ENCODE assay signal across 8 cellular contexts in genomic region chr21:45248893-45249381, GRCh38. TPM values are rescaled to one million over a fixed set of nuclear protein-coding genes. Genes with fewer than 3 reads are reported as not detected.
A peak's percentile ranks its signal among the peaks of the same experiment; 100 is the strongest.
DNase-seq lines count a peak whose midpoint lies in the region; ATAC-seq, FAIRE-seq and TF ChIP-seq lines count a peak whose summit lies in the region.
"Had no signal": no experiment of that assay in that cellular context is flagged by ENCODE, and none has a peak within 500 bp of the region (broad histone marks: within the 10 kb centered on the region; RNA-seq: fewer than 3 reads in every experiment).

No MANE protein-coding gene starts in this region.

- H2AFZ ChIP-seq in astrocyte (ENCODE audit: low read depth, low read length) = peak overlapping the region; percentile 79

- H3K9me3 ChIP-seq in astrocyte (ENCODE audit: insufficient read depth, low read depth, low read length) (no peaks in the 10 kb centered on the region), iPS-20b (ENCODE audit: insufficient read depth, low read depth, low read length) (peaks cover 8% of the 10 kb centered on the region; the same call in 1 of the 2 replicates), testis (no peaks in the 10 kb centered on the region), esophagus squamous epithelium (peaks cover 0 to 6% (median 2%) of the 10 kb centered on the region in 3 donors)

- H3K4me3 ChIP-seq in astrocyte (ENCODE audit: insufficient read depth, low read depth, low read length) = peak overlapping the region; percentile 25
- H3K4me3 ChIP-seq in iPS-20b (ENCODE audit: low read length) = peak overlapping the region; percentile 56; the same call in 1 of the 2 replicates
- H3K4me3 ChIP-seq in testis = no peak overlapping the region
- peak overlapping the region in 2 of 4 donors; percentile 22 to 51 for H3K4me3 ChIP-seq in esophagus squamous epithelium

- H3K36me3 Mint-ChIP-seq in astrocyte (ENCODE audit: low read depth, unreplicated experiment) = no peaks in the 10 kb centered on the region

- 39 to 52% methylated on average over 12 to 14 of the region's 14 CpGs for WGBS in testis, 2 donors
- WGBS in esophagus squamous epithelium, 2 donors = 36 to 45% methylated on average over 7 to 14 of the region's 14 CpGs

- H3K4me1 ChIP-seq in astrocyte (ENCODE audit: insufficient read depth, low read length) (peaks cover 13% of the 10 kb centered on the region), iPS-20b (ENCODE audit: insufficient read depth, low read length) (peaks cover 15% of the 10 kb centered on the region; the same call in 1 of the 2 replicates), testis (peaks cover 9% of the 10 kb centered on the region), esophagus squamous epithelium (peaks cover 0 to 10% (median 7%) of the 10 kb centered on the region in 3 donors)

- H3K4me2 ChIP-seq in astrocyte (ENCODE audit: low read length) = peak overlapping the region; percentile 79

- H3K27ac ChIP-seq in astrocyte (ENCODE audit: low read depth, low read length) (no peak overlapping the region), iPS-20b (ENCODE audit: low read length) (no peak overlapping the region), testis (no peak overlapping the region), esophagus squamous epithelium (no peak overlapping the region)

- H4K20me1 ChIP-seq in astrocyte (ENCODE audit: insufficient read depth, low read length) = no peaks in the 10 kb centered on the region

- TF ChIP-seq POLR2A in testis (IDR thresholded peaks at IDR 0.05) (no peak), esophagus squamous epithelium (IDR thresholded peaks at IDR 0.05) (no peak)

- peaks cover 4% of the 10 kb centered on the region for H3K4me1 Mint-ChIP-seq in astrocyte (ENCODE audit: low read depth, unreplicated experiment)
- H3K4me1 Mint-ChIP-seq: activated B cell treated with CpG ODN at 0.5 μM for 24 hours had no signal

- peaks cover 20% of the 10 kb centered on the region for H3K9me3 Mint-ChIP-seq in astrocyte (ENCODE audit: unreplicated experiment)

- peak overlapping the region; percentile 18 for H3K9ac ChIP-seq in astrocyte (ENCODE audit: low read length)
- H3K9ac ChIP-seq in iPS-20b (ENCODE audit: low read depth, low read length) = peak overlapping the region; percentile 41; the same call in 1 of the 2 replicates

- FAIRE-seq in astrocyte (lab: Jason Lieb, UNC) = no peak

- H3K79me2 ChIP-seq in astrocyte (ENCODE audit: insufficient read depth, low read length) = no peaks in the 10 kb centered on the region

- ATAC-seq in HG03196 (IDR thresholded peaks at IDR 0.05; ENCODE audit: unreplicated experiment) (no peak), GM19023 (IDR thresholded peaks at IDR 0.05; ENCODE audit: unreplicated experiment) (no peak)

- no peak overlapping the region for H3K4me3 Mint-ChIP-seq in astrocyte (ENCODE audit: unreplicated experiment)
- H3K4me3 Mint-ChIP-seq: activated B cell treated with CpG ODN at 0.5 μM for 24 hours had no signal

- H3K27me3 ChIP-seq in astrocyte (ENCODE audit: insufficient read depth, low read length) (peaks cover 3% of the 10 kb centered on the region), iPS-20b (ENCODE audit: insufficient read depth, low read length) (no peaks in the 10 kb centered on the region), testis (no peaks in the 10 kb centered on the region), esophagus squamous epithelium (peaks cover 0 to 52% (median 0%) of the 10 kb centered on the region in 4 donors)

- H3K36me3 ChIP-seq in astrocyte (ENCODE audit: insufficient read depth, low read length) (no peaks in the 10 kb centered on the region), iPS-20b (ENCODE audit: insufficient read depth, low read depth, low read length) (no peaks in the 10 kb centered on the region), testis (ENCODE audit: low read depth, missing control alignments) (no peaks in the 10 kb centered on the region), esophagus squamous epithelium (no peaks in the 10 kb centered on the region)

- peak; percentile 24 for DNase-seq in LHCN-M2 (ENCODE audit: low read depth)
- peak; percentile 22 for DNase-seq in astrocyte (ENCODE audit: low read depth)
- peak; percentile 46 for DNase-seq in testis
- no peak for DNase-seq in esophagus squamous epithelium (lab: John Stamatoyannopoulos, UW)
- DNase-seq: activated B cell treated with CpG ODN at 0.5 μM for 24 hours had no signal

- no peak overlapping the region for H3K27ac Mint-ChIP-seq in astrocyte (ENCODE audit: unreplicated experiment)
- H3K27ac Mint-ChIP-seq: activated B cell treated with CpG ODN at 0.5 μM for 24 hours had no signal

- no peak for TF ChIP-seq CTCF in astrocyte (IDR thresholded peaks at IDR 0.05; ENCODE audit: insufficient read depth, low read depth, low read length)
- TF ChIP-seq CTCF in testis (IDR thresholded peaks at IDR 0.05) = no peak
- peak in 1 of 6 experiments; percentile 9 for TF ChIP-seq CTCF in esophagus squamous epithelium (IDR thresholded peaks at IDR 0.05)

- intact Hi-C loops in testis (cut with DNase I; ENCODE audit: low total_unique reads) = no loop called here
- intact Hi-C loops in esophagus squamous epithelium (cut with DNase I) = no loop called here

- peaks cover 18% of the 10 kb centered on the region for H3K27me3 Mint-ChIP-seq in astrocyte (ENCODE audit: low read depth, unreplicated experiment)

RNA-seq across cellular contexts. Expression of gene POFUT2, which starts 38.8 kb away (rescaled TPM):
- total RNA-seq in LHCN-M2 (2014; rRNA removed) = 25.5 and 31.3 TPM in 2 replicates
- 37.5 TPM for polyA plus RNA-seq in LHCN-M2 (2012)
- total RNA-seq in astrocyte = 109 and 119 TPM in 2 replicates
- total RNA-seq in testis = 10 to 100 TPM; 49.9 to 55.9 TPM
- 63.3 TPM for polyA plus RNA-seq in testis (ENCODE audit: insufficient read depth, low read depth, low replicate concordance)
- total RNA-seq in esophagus squamous epithelium = 10 to 100 TPM in 2 of 4 donors, 1 to 10 TPM in 2; 7.9 to 11.4 (median 9.4) TPM

Comparison
In these comparisons a context has a peak if more than half of its experiments do, and no peak if none do; other contexts are left out.
1. H3K4me3 ChIP-seq: peak in astrocyte (single experiment) and iPS-20b (single experiment); none in testis (0 of 2).